Comparison of ENCODE assay signal across 8 cellular contexts in genomic region chr7:32957326-32958045, GRCh38. TPM values are rescaled to one million over a fixed set of nuclear protein-coding genes. Genes with fewer than 3 reads are reported as not detected.
DNase-seq lines count a peak whose midpoint lies in the region; ATAC-seq and TF ChIP-seq lines count a peak whose summit lies in the region.

Gene FKBP9 (plus strand): TSS chr7:32957440. CDS start chr7:32957574, 134 bp downstream.

- H3K27me3 ChIP-seq in right cardiac atrium (ENCODE audit: control insufficient read depth, insufficient read depth): no peaks in the 10 kb centered on the region

- H3K27ac ChIP-seq in right cardiac atrium (ENCODE audit: low read length): peak within 1 kb of the TSS; percentile 88

- no peaks in the 10 kb centered on the region for H3K4me1 ChIP-seq in right cardiac atrium (ENCODE audit: control insufficient read depth, insufficient read depth, low read length)

- in situ Hi-C loops in astrocyte of the spinal cord (cut with HindIII; ENCODE audit: low sequenced_read_pairs): no loop called here

- no peaks in the 10 kb centered on the region for H3K9me3 ChIP-seq in right cardiac atrium (ENCODE audit: control insufficient read depth, low read length)

- ATAC-seq in GM19452 (IDR thresholded peaks at IDR 0.05; ENCODE audit: unreplicated experiment) (peak; percentile 82), HG03460 (IDR thresholded peaks at IDR 0.05; ENCODE audit: unreplicated experiment) (peak; percentile 77), right cardiac atrium (peak; percentile 95 to 97)

- under 1% methylated on average over 91 of the region's 91 CpGs for WGBS in right cardiac atrium

- no peak for TF ChIP-seq CTCF in astrocyte of the spinal cord (IDR thresholded peaks at IDR 0.05; ENCODE audit: low read depth, low read length)

- peak within 1 kb of the TSS; percentile 78 for H3K4me3 ChIP-seq in astrocyte of the spinal cord (ENCODE audit: low read depth, low read length)
- H3K4me3 ChIP-seq in right cardiac atrium (ENCODE audit: low read length): peak within 1 kb of the TSS; percentile 63

- intact Hi-C loops in right cardiac atrium (cut with DNase I): no loop called here

- DNase-seq in EH (ENCODE audit: low read depth) (peak; percentile 94), NOMO-1 treated with DMSO at 0.1 percent for 48 hours (lab: John Stamatoyannopoulos, UW; ENCODE audit: unreplicated experiment) (peak; percentile 43), astrocyte of the spinal cord (ENCODE audit: low read depth, low spot score) (peak; percentile 86), right cardiac atrium (peak; percentile 92 to 98 (median 95)), pons (ENCODE audit: low spot score) (peak; percentile 62), OCI-M2 (lab: John Stamatoyannopoulos, UW; ENCODE audit: unreplicated experiment) (no peak)

RNA-seq across cellular contexts. Expression of gene FKBP9, which starts in this region (rescaled TPM):
- 100 to 1,000 TPM; 115 to 121 (median 117) TPM for total RNA-seq in right cardiac atrium
- 65.6 TPM for polyA plus RNA-seq in right cardiac atrium
